8 cellular contexts compared by ENCODE assay signal in genomic region chr17:34980681-34981537, GRCh38. TPM values are rescaled to one million over a fixed set of nuclear protein-coding genes. Genes with fewer than 3 reads are reported as not detected.
DNase-seq lines count a peak whose midpoint lies in the region; ATAC-seq and TF ChIP-seq lines count a peak whose summit lies in the region.

No MANE protein-coding gene starts in this region.

- peaks cover 31% of the 10 kb centered on the region for H3K4me1 Mint-ChIP-seq in activated naive CD8-positive, alpha-beta T cell treated with anti-CD3 and anti-CD28 coated beads, Interleukin-2, amount 10 ng/mL, durations not matched to agents 7 days and 5 days
- peaks cover 36% of the 10 kb centered on the region for H3K4me1 Mint-ChIP-seq in type B pancreatic cell (ENCODE audit: unreplicated experiment)

- peaks cover 23% of the 10 kb centered on the region for H3K36me3 ChIP-seq in KOPT-K1 (ENCODE audit: insufficient read depth, low read length)

- POLR2A ChIA-PET in activated naive CD8-positive, alpha-beta T cell treated with anti-CD3 and anti-CD28 coated beads, Interleukin-2, amount 10 ng/mL, durations not matched to agents 7 days and 5 days (lab: Charles Lee) = interaction anchor here (1.0 to 3.4 kb wide), 11 partner anchors 11 to 260 kb away, joined by 3 to 23 read pairs (median 6); partner anchors contain the start of genes CCT6B, RAD51D and ZNF830

- H3K9me3 Mint-ChIP-seq in activated naive CD8-positive, alpha-beta T cell treated with anti-CD3 and anti-CD28 coated beads, Interleukin-2, amount 10 ng/mL, durations not matched to agents 7 days and 5 days = no peaks in the 10 kb centered on the region
- H3K9me3 Mint-ChIP-seq in type B pancreatic cell = no peaks in the 10 kb centered on the region

- peak; percentile 67 for TF ChIP-seq CTCF in type B pancreatic cell (conservative IDR thresholded peaks at IDR 0.05)

- peak overlapping the region; percentile 91 for H3K27ac ChIP-seq in KOPT-K1 (ENCODE audit: low read depth, low read length, poor library complexity, severe bottlenecking)

- H3K27me3 Mint-ChIP-seq in activated naive CD8-positive, alpha-beta T cell treated with anti-CD3 and anti-CD28 coated beads, Interleukin-2, amount 10 ng/mL, durations not matched to agents 7 days and 5 days = no peaks in the 10 kb centered on the region
- no peaks in the 10 kb centered on the region for H3K27me3 Mint-ChIP-seq in type B pancreatic cell

- peaks cover 1% of the 10 kb centered on the region for H3K36me3 Mint-ChIP-seq in activated naive CD8-positive, alpha-beta T cell treated with anti-CD3 and anti-CD28 coated beads, Interleukin-2, amount 10 ng/mL, durations not matched to agents 7 days and 5 days
- H3K36me3 Mint-ChIP-seq in type B pancreatic cell = peaks cover 17% of the 10 kb centered on the region

- ATAC-seq in GM21825 (IDR thresholded peaks at IDR 0.05; ENCODE audit: unreplicated experiment) = peak; percentile 65
- ATAC-seq in activated naive CD8-positive, alpha-beta T cell treated with anti-CD3 and anti-CD28 coated beads, Interleukin-2, amount 10 ng/mL, durations not matched to agents 7 days and 5 days (ENCODE audit: low read depth) = peak; percentile 88

- H3K4me3 Mint-ChIP-seq in activated naive CD8-positive, alpha-beta T cell treated with anti-CD3 and anti-CD28 coated beads, Interleukin-2, amount 10 ng/mL, durations not matched to agents 7 days and 5 days = peak overlapping the region; percentile 86
- peak overlapping the region; percentile 93 for H3K4me3 Mint-ChIP-seq in type B pancreatic cell

- DNase-seq in GDM1 (lab: John Stamatoyannopoulos, UW) (peak; percentile 80), SK-MEL-5 (ENCODE audit: low read depth, low spot score) (peak; percentile 74), cardiac septum (ENCODE audit: low spot score) (peak; percentile 92), posterior cingulate gyrus (peak; percentile 41 to 96 (median 65)), type B pancreatic cell (ENCODE audit: extremely low spot score, unreplicated experiment) (peak; percentile 80)
- peak; percentile 91 for DNase-seq in activated naive CD8-positive, alpha-beta T cell treated with anti-CD3 and anti-CD28 coated beads, Interleukin-2, amount 10 ng/mL, durations not matched to agents 7 days and 5 days

- in situ Hi-C loops in SK-MEL-5 (cut with HindIII; ENCODE audit: low pct_unique_long_range_greater_than_20kb, low sequenced_read_pairs) = no loop called here

- H3K9me3 ChIP-seq in KOPT-K1 (ENCODE audit: insufficient read depth, low read length, poor library complexity, severe bottlenecking) = no peaks in the 10 kb centered on the region

- H3K27ac Mint-ChIP-seq in activated naive CD8-positive, alpha-beta T cell treated with anti-CD3 and anti-CD28 coated beads, Interleukin-2, amount 10 ng/mL, durations not matched to agents 7 days and 5 days = peak overlapping the region; percentile 88
- peak overlapping the region; percentile 97 for H3K27ac Mint-ChIP-seq in type B pancreatic cell

- intact Hi-C loops in cardiac septum (cut with DNase I) (loop anchor here (1.0 to 5.0 kb wide), 2 partner anchors 20 to 539 kb away; partner anchors contain the start of genes CCT6B and ZNF830), posterior cingulate gyrus (cut with DNase I) (loop anchor here (1.0 to 10.0 kb wide), 2 partner anchors 20 to 556 kb away; partner anchors contain the start of genes CCT6B and ZNF830)

RNA-seq across cellular contexts. Expression of gene LIG3, which starts 0.6 kb away (rescaled TPM):
- total RNA-seq in SK-MEL-5 (2014; rRNA removed; shearing (Covaris generic)) = 38.0 and 46.5 TPM in 2 replicates
- 46.8 and 50.2 TPM in 2 replicates for polyA plus RNA-seq in SK-MEL-5 (2015; cell fraction: cytosol; rRNA removed)
- polyA plus RNA-seq in SK-MEL-5 (2015; cell fraction: nucleus; rRNA removed) = 109 and 143 TPM in 2 replicates
- total RNA-seq in activated naive CD8-positive, alpha-beta T cell treated with anti-CD3 and anti-CD28 coated beads, Interleukin-2, amount 10 ng/mL, durations not matched to agents 7 days and 5 days = 10 to 100 TPM; 39.7 to 40.3 TPM
- total RNA-seq in cardiac septum = 20.1 TPM
- total RNA-seq in type B pancreatic cell (ENCODE audit: low replicate concordance) = 52.6 and 73.0 TPM in 2 replicates

RNA-seq across cellular contexts. Expression of gene ZNF830, which starts 19.6 kb away (rescaled TPM):
- total RNA-seq in SK-MEL-5 (2014; rRNA removed; shearing (Covaris generic)) = 11.4 and 13.2 TPM in 2 replicates
- polyA plus RNA-seq in SK-MEL-5 (2015; cell fraction: cytosol; rRNA removed) = 10.9 TPM in 2 replicates
- 28.9 and 32.3 TPM in 2 replicates for polyA plus RNA-seq in SK-MEL-5 (2015; cell fraction: nucleus; rRNA removed)
- total RNA-seq in activated naive CD8-positive, alpha-beta T cell treated with anti-CD3 and anti-CD28 coated beads, Interleukin-2, amount 10 ng/mL, durations not matched to agents 7 days and 5 days = 10 to 100 TPM; 29.5 to 33.4 TPM
- total RNA-seq in cardiac septum = 8.7 TPM
- 21.9 and 22.8 TPM in 2 replicates for total RNA-seq in type B pancreatic cell (ENCODE audit: low replicate concordance)

RNA-seq across cellular contexts. Expression of gene CCT6B, which starts 19.6 kb away (rescaled TPM):
- total RNA-seq in SK-MEL-5 (2014; rRNA removed; shearing (Covaris generic)) = 0.96 and 1.4 TPM in 2 replicates
- polyA plus RNA-seq in SK-MEL-5 (2015; cell fraction: cytosol; rRNA removed) = 0.85 and 1.1 TPM in 2 replicates
- polyA plus RNA-seq in SK-MEL-5 (2015; cell fraction: nucleus; rRNA removed) = 1.6 and 2.5 TPM in 2 replicates
- total RNA-seq in activated naive CD8-positive, alpha-beta T cell treated with anti-CD3 and anti-CD28 coated beads, Interleukin-2, amount 10 ng/mL, durations not matched to agents 7 days and 5 days = 1 to 10 TPM; 1.4 to 1.5 TPM
- total RNA-seq in cardiac septum = 2.2 TPM
- total RNA-seq in type B pancreatic cell (ENCODE audit: low replicate concordance) = 1.5 and 1.8 TPM in 2 replicates

Comparison
In these comparisons a context has a peak if more than half of its experiments do, and no peak if none do; other contexts are left out.
1. Peak in every context shown above with its lines: DNase-seq, ATAC-seq and H3K27ac ChIP-seq.